ENCODE assay signal across 1 cellular context in genomic region chr5:178241688-178242231, GRCh38.
TF ChIP-seq lines count a peak whose summit lies in the region.

No MANE protein-coding gene starts in this region.

TF ChIP-seq in GM12878, 131 proteins besides CTCF, POLR2A, EP300 and RAD21:
- TF ChIP-seq FOXM1 (IDR thresholded peaks at IDR 0.05; ENCODE audit: low read depth, low read length) = no peak
- TF ChIP-seq IRF5 (IDR thresholded peaks at IDR 0.05; ENCODE audit: borderline replicate concordance) = no peak
- TF ChIP-seq ZNF687 (IDR thresholded peaks at IDR 0.05) = no peak
- TF ChIP-seq SUZ12 (IDR thresholded peaks at IDR 0.05; ENCODE audit: unreplicated experiment) = no peak
- no peak for TF ChIP-seq RB1 (IDR thresholded peaks at IDR 0.05; ENCODE audit: borderline replicate concordance)
- no peak for TF ChIP-seq RFX5 (IDR thresholded peaks at IDR 0.05; ENCODE audit: low read depth, low read length)
- TF ChIP-seq, protein P1, sequence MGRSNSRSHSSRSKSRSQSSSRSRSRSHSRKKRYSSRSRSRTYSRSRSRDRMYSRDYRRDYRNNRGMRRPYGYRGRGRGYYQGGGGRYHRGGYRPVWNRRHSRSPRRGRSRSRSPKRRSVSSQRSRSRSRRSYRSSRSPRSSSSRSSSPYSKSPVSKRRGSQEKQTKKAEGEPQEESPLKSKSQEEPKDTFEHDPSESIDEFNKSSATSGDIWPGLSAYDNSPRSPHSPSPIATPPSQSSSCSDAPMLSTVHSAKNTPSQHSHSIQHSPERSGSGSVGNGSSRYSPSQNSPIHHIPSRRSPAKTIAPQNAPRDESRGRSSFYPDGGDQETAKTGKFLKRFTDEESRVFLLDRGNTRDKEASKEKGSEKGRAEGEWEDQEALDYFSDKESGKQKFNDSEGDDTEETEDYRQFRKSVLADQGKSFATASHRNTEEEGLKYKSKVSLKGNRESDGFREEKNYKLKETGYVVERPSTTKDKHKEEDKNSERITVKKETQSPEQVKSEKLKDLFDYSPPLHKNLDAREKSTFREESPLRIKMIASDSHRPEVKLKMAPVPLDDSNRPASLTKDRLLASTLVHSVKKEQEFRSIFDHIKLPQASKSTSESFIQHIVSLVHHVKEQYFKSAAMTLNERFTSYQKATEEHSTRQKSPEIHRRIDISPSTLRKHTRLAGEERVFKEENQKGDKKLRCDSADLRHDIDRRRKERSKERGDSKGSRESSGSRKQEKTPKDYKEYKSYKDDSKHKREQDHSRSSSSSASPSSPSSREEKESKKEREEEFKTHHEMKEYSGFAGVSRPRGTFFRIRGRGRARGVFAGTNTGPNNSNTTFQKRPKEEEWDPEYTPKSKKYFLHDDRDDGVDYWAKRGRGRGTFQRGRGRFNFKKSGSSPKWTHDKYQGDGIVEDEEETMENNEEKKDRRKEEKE (IDR thresholded peaks at IDR 0.05) = no peak
- TF ChIP-seq, protein P2, sequence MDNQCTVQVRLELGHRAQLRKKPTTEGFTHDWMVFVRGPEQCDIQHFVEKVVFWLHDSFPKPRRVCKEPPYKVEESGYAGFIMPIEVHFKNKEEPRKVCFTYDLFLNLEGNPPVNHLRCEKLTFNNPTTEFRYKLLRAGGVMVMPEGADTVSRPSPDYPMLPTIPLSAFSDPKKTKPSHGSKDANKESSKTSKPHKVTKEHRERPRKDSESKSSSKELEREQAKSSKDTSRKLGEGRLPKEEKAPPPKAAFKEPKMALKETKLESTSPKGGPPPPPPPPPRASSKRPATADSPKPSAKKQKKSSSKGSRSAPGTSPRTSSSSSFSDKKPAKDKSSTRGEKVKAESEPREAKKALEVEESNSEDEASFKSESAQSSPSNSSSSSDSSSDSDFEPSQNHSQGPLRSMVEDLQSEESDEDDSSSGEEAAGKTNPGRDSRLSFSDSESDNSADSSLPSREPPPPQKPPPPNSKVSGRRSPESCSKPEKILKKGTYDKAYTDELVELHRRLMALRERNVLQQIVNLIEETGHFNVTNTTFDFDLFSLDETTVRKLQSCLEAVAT (IDR thresholded peaks at IDR 0.05) = no peak
- TF ChIP-seq SMAD5 (IDR thresholded peaks at IDR 0.05; ENCODE audit: low read depth) = no peak
- TF ChIP-seq NBN (IDR thresholded peaks at IDR 0.05) = no peak
- no peak for TF ChIP-seq KDM1A (IDR thresholded peaks at IDR 0.05; ENCODE audit: borderline replicate concordance)
- no peak for TF ChIP-seq MAX (IDR thresholded peaks at IDR 0.05; ENCODE audit: low read depth, low read length)
- TF ChIP-seq SRF (IDR thresholded peaks at IDR 0.05; ENCODE audit: low read depth in 2 of 2, low read length in 2 of 2) = no peak
- no peak for TF ChIP-seq ZZZ3 (IDR thresholded peaks at IDR 0.05; ENCODE audit: control insufficient read depth, insufficient read length, low read depth)
